ENCODE assay signal across 8 cellular contexts in genomic region chr19:5903054-5903501, GRCh38. TPM values are rescaled to one million over a fixed set of nuclear protein-coding genes. Genes with fewer than 3 reads are reported as not detected.
DNase-seq lines count a peak whose midpoint lies in the region; ATAC-seq and TF ChIP-seq lines count a peak whose summit lies in the region.

No MANE protein-coding gene starts in this region.

- H3K18ac ChIP-seq in neuronal stem cell (ENCODE audit: low read length), result peak overlapping the region; percentile 98

- H3K27me3 ChIP-seq in GM23248 (replicated peaks; ENCODE audit: insufficient read depth) (no peaks in the 10 kb centered on the region), neuronal stem cell (ENCODE audit: control insufficient read depth in 3 of 3, insufficient read depth in 3 of 3, low read depth in 1 of 3, low read length in 3 of 3) (no peaks in the 10 kb centered on the region)

- H3K9ac ChIP-seq in GM23248 (peak overlapping the region; percentile 100), neuronal stem cell (ENCODE audit: low read depth, low read length, poor library complexity) (peak overlapping the region; percentile 99)

- peak overlapping the region; percentile 100 for H3K4me3 Mint-ChIP-seq in endothelial cell (ENCODE audit: unreplicated experiment)

- no peak overlapping the region for H2BK15ac ChIP-seq in neuronal stem cell (ENCODE audit: low read length)

- H3K4ac ChIP-seq in neuronal stem cell (ENCODE audit: low read length), result no peak overlapping the region

- peak overlapping the region; percentile 99 for H3K4me3 ChIP-seq in GM23248
- peak overlapping the region; percentile 75 to 85 for H3K4me3 ChIP-seq in neuronal stem cell (ENCODE audit: low read length in 2 of 2)

- H3K9me3 Mint-ChIP-seq in endothelial cell (ENCODE audit: unreplicated experiment), result no peaks in the 10 kb centered on the region

- no peak overlapping the region for H4K91ac ChIP-seq in neuronal stem cell (ENCODE audit: low read depth, low read length, poor library complexity)

- no peak overlapping the region for H2BK12ac ChIP-seq in neuronal stem cell (ENCODE audit: low read length)

- H2AK5ac ChIP-seq in neuronal stem cell (ENCODE audit: low read depth, low read length), result peak overlapping the region; percentile 60

- H2AFZ ChIP-seq in GM23248, result peak overlapping the region; percentile 75
- peak overlapping the region; percentile 88 for H2AFZ ChIP-seq in neuronal stem cell (ENCODE audit: low read length)

- peaks cover 64% of the 10 kb centered on the region for H3K79me2 ChIP-seq in GM23248 (ENCODE audit: insufficient read depth)

- no peak for ATAC-seq in HG02840 (IDR thresholded peaks at IDR 0.05; ENCODE audit: low FRiP score, unreplicated experiment)

- no peaks in the 10 kb centered on the region for H3K9me3 ChIP-seq in GM23248 (ENCODE audit: low read depth)
- no peaks in the 10 kb centered on the region for H3K9me3 ChIP-seq in neuronal stem cell (replicated peaks in 1 of 2; ENCODE audit: control insufficient read depth in 2 of 2, insufficient read depth in 1 of 2, low read depth in 1 of 2, low read length in 2 of 2)

- peaks cover 5% of the 10 kb centered on the region for H3K4me1 Mint-ChIP-seq in endothelial cell (ENCODE audit: unreplicated experiment)

- peak overlapping the region; percentile 39 for H3K14ac ChIP-seq in neuronal stem cell (ENCODE audit: low read length)

- peak overlapping the region; percentile 96 for H3K27ac Mint-ChIP-seq in endothelial cell (ENCODE audit: unreplicated experiment)

- DNase-seq in GM23248 (peak; percentile 84), RKO (ENCODE audit: low spot score) (peak; percentile 66), endothelial cell (ENCODE audit: low spot score) (no peak), neuronal stem cell (ENCODE audit: low spot score) (no peak), GM13976 (ENCODE audit: low spot score) (no peak), NCI-H128 (lab: John Stamatoyannopoulos, UW; ENCODE audit: unreplicated experiment) (no peak)
- DNase-seq in activated CD4-positive, CD25-positive, alpha-beta regulatory T cell (lab: John Stamatoyannopoulos, UW), result no peak

- H3K36me3 Mint-ChIP-seq in endothelial cell (ENCODE audit: low read depth, unreplicated experiment), result no peaks in the 10 kb centered on the region

- no peaks in the 10 kb centered on the region for H3K36me3 ChIP-seq in GM23248 (ENCODE audit: low read depth)
- H3K36me3 ChIP-seq in neuronal stem cell (replicated peaks in 1 of 2; ENCODE audit: control insufficient read depth in 2 of 2, insufficient read depth in 2 of 2, low read length in 2 of 2), result peaks cover 4 to 17% of the 10 kb centered on the region in 2 donors

- H3K4me1 ChIP-seq in GM23248 (ENCODE audit: insufficient read depth) (peaks cover 9% of the 10 kb centered on the region), neuronal stem cell (ENCODE audit: control insufficient read depth in 2 of 2, insufficient read depth in 1 of 2, low read depth in 1 of 2, low read length in 2 of 2) (peaks cover 4 to 5% of the 10 kb centered on the region in 2 donors)

- H4K20me1 ChIP-seq in GM23248 (ENCODE audit: insufficient read depth), result no peaks in the 10 kb centered on the region

- H3K4me2 ChIP-seq in GM23248 (ENCODE audit: unreplicated experiment), result peak overlapping the region; percentile 93
- H3K4me2 ChIP-seq in neuronal stem cell (ENCODE audit: insufficient read depth, low read length, poor library complexity, severe bottlenecking), result peak overlapping the region; percentile 91

- H3K79me1 ChIP-seq in neuronal stem cell (ENCODE audit: low read depth, low read length), result peaks cover 9% of the 10 kb centered on the region

- peak overlapping the region; percentile 59 for H2BK5ac ChIP-seq in neuronal stem cell (ENCODE audit: low read length)

- no peak for TF ChIP-seq CTCF in endothelial cell (IDR thresholded peaks at IDR 0.05; ENCODE audit: unreplicated experiment)
- TF ChIP-seq CTCF in GM13976 (IDR thresholded peaks at IDR 0.05; ENCODE audit: borderline replicate concordance, control extremely low read depth, extremely low read depth, insufficient read depth, missing control alignments), result no peak

- peak overlapping the region; percentile 26 for H4K8ac ChIP-seq in neuronal stem cell (ENCODE audit: low read depth, low read length)

- no peaks in the 10 kb centered on the region for H3K9me2 ChIP-seq in GM23248 (ENCODE audit: insufficient read depth)

- in situ Hi-C loops in GM23248 (cut with MboI) (no loop called here), GM13976 (cut with MboI; ENCODE audit: low sequenced_read_pairs, unreplicated experiment) (no loop called here)

- H3K23ac ChIP-seq in neuronal stem cell (ENCODE audit: low read depth, low read length, poor library complexity), result peak overlapping the region; percentile 87

- peaks cover 13% of the 10 kb centered on the region for H3K27me3 Mint-ChIP-seq in endothelial cell (ENCODE audit: unreplicated experiment)

- peak overlapping the region; percentile 44 for H2BK120ac ChIP-seq in neuronal stem cell (ENCODE audit: low read depth, low read length)

- 5% methylated on average over 12 of the region's 12 CpGs for WGBS in GM23248 (ENCODE audit: low coverage in 1 of 2, low lambda C conversion rate in 2 of 2, missing lambda C conversion rate in 2 of 2), 2 experiments
- no CpG with 5 or more reads among the region's 12 CpGs for WGBS in neuronal stem cell (ENCODE audit: extremely low coverage in 2 of 2, insufficient read length in 2 of 2, insufficient replicate concordance in 1 of 2), 2 donors

- H3F3A ChIP-seq in GM23248 (ENCODE audit: insufficient read depth), result no peaks in the 10 kb centered on the region

- H3K27ac ChIP-seq in GM23248 (peak overlapping the region; percentile 98), neuronal stem cell (replicated peaks; ENCODE audit: low read length) (no peak overlapping the region)

RNA-seq across cellular contexts. Expression of gene NDUFA11, which starts 0.5 kb away (rescaled TPM):
- total RNA-seq in GM23248 (2014; rRNA removed; shearing (Covaris generic)), result 215 and 231 TPM in 2 replicates
- 585 and 588 TPM in 2 replicates for polyA plus RNA-seq in GM23248 (2016; fragmentation: Nextera tagmentation; extraction: Ambion mirVana)
- total RNA-seq in endothelial cell (ENCODE audit: unreplicated experiment), result 211 TPM
- polyA plus RNA-seq in neuronal stem cell (2013, experiment 1 of 2), result 244 TPM
- 235 TPM for polyA plus RNA-seq in neuronal stem cell (2013, experiment 2 of 2)

RNA-seq across cellular contexts. Expression of gene VMAC, which starts 1.6 kb away (rescaled TPM):
- total RNA-seq in GM23248 (2014; rRNA removed; shearing (Covaris generic)), result 3.8 and 4.4 TPM in 2 replicates
- 1.8 and 2.1 TPM in 2 replicates for polyA plus RNA-seq in GM23248 (2016; fragmentation: Nextera tagmentation; extraction: Ambion mirVana)
- 8.9 TPM for total RNA-seq in endothelial cell (ENCODE audit: unreplicated experiment)
- 2.7 TPM for polyA plus RNA-seq in neuronal stem cell (2013, experiment 1 of 2)
- polyA plus RNA-seq in neuronal stem cell (2013, experiment 2 of 2), result 2.4 TPM

RNA-seq across cellular contexts. Expression of gene CAPS, which starts 11.0 kb away (rescaled TPM):
- 5.1 and 16.1 TPM in 2 replicates for total RNA-seq in GM23248 (2014; rRNA removed; shearing (Covaris generic))
- polyA plus RNA-seq in GM23248 (2016; fragmentation: Nextera tagmentation; extraction: Ambion mirVana), result 6.7 and 7.0 TPM in 2 replicates
- 9.3 TPM for total RNA-seq in endothelial cell (ENCODE audit: unreplicated experiment)
- 3.0 TPM for polyA plus RNA-seq in neuronal stem cell (2013, experiment 1 of 2)
- polyA plus RNA-seq in neuronal stem cell (2013, experiment 2 of 2), result 3.0 TPM

RNA-seq across cellular contexts. Expression of gene FUT5, which starts 32.7 kb away (rescaled TPM):
- not detected in 2 replicates for total RNA-seq in GM23248 (2014; rRNA removed; shearing (Covaris generic))
- polyA plus RNA-seq in GM23248 (2016; fragmentation: Nextera tagmentation; extraction: Ambion mirVana), result not detected in 2 replicates
- total RNA-seq in endothelial cell (ENCODE audit: unreplicated experiment), result not detected
- 0.38 TPM for polyA plus RNA-seq in neuronal stem cell (2013, experiment 1 of 2)
- 0.39 TPM for polyA plus RNA-seq in neuronal stem cell (2013, experiment 2 of 2)

RNA-seq across cellular contexts. Expression of gene FUT3, which starts 51.8 kb away (rescaled TPM):
- total RNA-seq in GM23248 (2014; rRNA removed; shearing (Covaris generic)), result not detected in 2 replicates
- not detected in 2 replicates for polyA plus RNA-seq in GM23248 (2016; fragmentation: Nextera tagmentation; extraction: Ambion mirVana)
- total RNA-seq in endothelial cell (ENCODE audit: unreplicated experiment), result 1.4 TPM
- polyA plus RNA-seq in neuronal stem cell (2013, experiment 1 of 2), result 1.4 TPM
- polyA plus RNA-seq in neuronal stem cell (2013, experiment 2 of 2), result 1.3 TPM

Comparison
In these comparisons a context has a peak if more than half of its experiments do, and no peak if none do; other contexts are left out.
1. DNase-seq: peak in GM23248 (single experiment) and RKO (single experiment); none in endothelial cell (single experiment), neuronal stem cell (single experiment), GM13976 (single experiment), activated CD4-positive, CD25-positive, alpha-beta regulatory T cell (0 of 4) and NCI-H128 (single experiment).